ENCODE assay signal across 12 cellular contexts in genomic region chr6:100202417-100203194, GRCh38.
A peak's percentile ranks its signal among the peaks of the same experiment; 100 is the strongest.
DNase-seq lines count a peak whose midpoint lies in the region; FAIRE-seq and TF ChIP-seq lines count a peak whose summit lies in the region.
"Had no signal": no experiment of that assay in that cellular context is flagged by ENCODE, and none has a peak within 500 bp of the region (broad histone marks: within the 10 kb centered on the region; RNA-seq: fewer than 3 reads in every experiment).

No MANE protein-coding gene starts in this region.

- H3K27me3 ChIP-seq in smooth muscle cell (ENCODE audit: low read depth): no peaks in the 10 kb centered on the region
- H3K27me3 ChIP-seq: gastrocnemius medialis had no signal

- 17% methylated on average over 1 of the region's 2 CpGs for WGBS in smooth muscle cell (ENCODE audit: low lambda C conversion rate)

- no peak overlapping the region for H3K4me2 ChIP-seq in smooth muscle cell

- peak; percentile 10 for DNase-seq in H54 (ENCODE audit: insufficient read length, low spot score)
- DNase-seq in RCC 7860 (ENCODE audit: low spot score): peak; percentile 96
- DNase-seq in fibroblast of gingiva (ENCODE audit: low read depth): peak; percentile 97
- DNase-seq in smooth muscle cell (lab: John Stamatoyannopoulos, UW; ENCODE audit: unreplicated experiment): no peak
- no peak for DNase-seq in C1 segment of cervical spinal cord (lab: John Stamatoyannopoulos, UW)
- DNase-seq in NCI-H1105 treated with DMSO at 0.1 percent for 48 hours (lab: John Stamatoyannopoulos, UW): no peak
- no peak for DNase-seq in stimulated activated CD4-positive, alpha-beta T cell treated with anti-CD3 and anti-CD28 coated beads, Interleukin-4, amount 100 ng/mL, for 1 hour
- DNase-seq: activated naive CD4-positive, alpha-beta T cell treated with anti-CD3 and anti-CD28 coated beads, Interleukin-2, amount 10 ng/mL, durations not matched to agents 7 days and 5 days; gastrocnemius medialis; naive thymus-derived CD8-positive, alpha-beta T cell; NCI-H446 treated with DMSO at 0.1 percent for 48 hours had no signal

- no peak overlapping the region for H2AFZ ChIP-seq in smooth muscle cell (ENCODE audit: low read depth)

- peak; percentile 84 for FAIRE-seq in H54 (lab: Jason Lieb, UNC)
- peak; percentile 98 for FAIRE-seq in RCC 7860 (lab: Jason Lieb, UNC)
- FAIRE-seq: H1 had no signal

- TF ChIP-seq POLR2A in H54 (IDR thresholded peaks at IDR 0.05; ENCODE audit: low read depth, low read length): no peak

- H3K4me3 ChIP-seq in smooth muscle cell: no peak overlapping the region
- H3K4me3 ChIP-seq: gastrocnemius medialis had no signal

- no peak for TF ChIP-seq CTCF in smooth muscle cell (IDR thresholded peaks at IDR 0.05; ENCODE audit: borderline replicate concordance, insufficient read depth, poor library complexity, severe bottlenecking)

- peak overlapping the region; percentile 74 for H3K9ac ChIP-seq in smooth muscle cell (ENCODE audit: low read depth)

- H3K79me2 ChIP-seq in smooth muscle cell (ENCODE audit: low read depth): no peaks in the 10 kb centered on the region

- H4K20me1 ChIP-seq in smooth muscle cell (ENCODE audit: low read depth): no peaks in the 10 kb centered on the region

- H3K27ac ChIP-seq in smooth muscle cell (ENCODE audit: low read depth): peak overlapping the region; percentile 99

- H3F3A ChIP-seq in smooth muscle cell (ENCODE audit: low read depth): peaks cover 4% of the 10 kb centered on the region

- H3K4me1 ChIP-seq in smooth muscle cell (ENCODE audit: low read depth): no peaks in the 10 kb centered on the region
- H3K4me1 ChIP-seq: gastrocnemius medialis had no signal

- no peaks in the 10 kb centered on the region for H3K9me3 ChIP-seq in smooth muscle cell (replicated peaks; ENCODE audit: low read depth)
- H3K9me3 ChIP-seq: gastrocnemius medialis had no signal

- no peaks in the 10 kb centered on the region for H3K36me3 ChIP-seq in smooth muscle cell (ENCODE audit: low read depth)
- H3K36me3 ChIP-seq: gastrocnemius medialis had no signal

Comparison
In these comparisons a context has a peak if more than half of its experiments do, and no peak if none do; other contexts are left out.
1. DNase-seq: peak in H54 (single experiment), RCC 7860 (single experiment) and fibroblast of gingiva (single experiment); none in smooth muscle cell (single experiment), C1 segment of cervical spinal cord (0 of 14), NCI-H1105 treated with DMSO at 0.1 percent for 48 hours (single experiment) and stimulated activated CD4-positive, alpha-beta T cell treated with anti-CD3 and anti-CD28 coated beads, Interleukin-4, amount 100 ng/mL, for 1 hour (single experiment).